ENCODE assay signal across 24 cellular contexts in genomic region chr6:62236784-62237183, GRCh38. TPM values are rescaled to one million over a fixed set of nuclear protein-coding genes. Genes with fewer than 3 reads are reported as not detected.
DNase-seq lines count a peak whose midpoint lies in the region; ATAC-seq, FAIRE-seq and TF ChIP-seq lines count a peak whose summit lies in the region.
"Had no signal": no experiment of that assay in that cellular context is flagged by ENCODE, and none has a peak within 500 bp of the region (broad histone marks: within the 10 kb centered on the region; RNA-seq: fewer than 3 reads in every experiment).

No MANE protein-coding gene starts in this region.

- H4K8ac ChIP-seq in H1 (ENCODE audit: extremely low read depth, insufficient read depth, low read length): no peak overlapping the region

- no peak overlapping the region for H3K4me2 ChIP-seq in H1 (ENCODE audit: insufficient read depth in 1 of 2, low read depth in 2 of 2, low read length in 2 of 2)
- H3K4me2 ChIP-seq: A549 had no signal

- FAIRE-seq in H1 (lab: Jason Lieb, UNC): no peak
- FAIRE-seq: A549, D721Med, G401.6, GM12892, GM18507, HTR-8/SVneo had no signal

- H3K4me1 ChIP-seq in H1 (replicated peaks in 1 of 4; ENCODE audit: control insufficient read depth in 3 of 4, insufficient read depth in 4 of 4, low read length in 3 of 4): no peaks in the 10 kb centered on the region
- H3K4me1 ChIP-seq: A549, Caco-2 had no signal

- H3K4me3 ChIP-seq in H1 (ENCODE audit: extremely low read depth in 1 of 4, insufficient read depth in 2 of 4, low read depth in 3 of 4, low read length in 4 of 4): no peak overlapping the region
- H3K4me3 ChIP-seq: A549, GM23248 had no signal

- peaks cover 0 to 2% of the 10 kb centered on the region in 2 experiments; a peak in 1 of 4 replicates for H3K9me3 ChIP-seq in H1 (ENCODE audit: insufficient read depth in 2 of 2, low read depth in 1 of 2, low read length in 1 of 2)
- H3K9me3 ChIP-seq: A549, Caco-2 had no signal

- H4K91ac ChIP-seq in H1 (replicated peaks; ENCODE audit: insufficient read length, low read length): no peak overlapping the region

- no peaks in the 10 kb centered on the region for H3K23me2 ChIP-seq in H1 (ENCODE audit: low read depth, low read length)

- peaks cover 0 to 9% of the 10 kb centered on the region in 2 experiments; a peak in 2 of 4 replicates for H3K79me2 ChIP-seq in H1 (ENCODE audit: control insufficient read depth in 1 of 2, insufficient read depth in 2 of 2, low read length in 2 of 2)

- H3K27ac ChIP-seq in H1 (ENCODE audit: low read depth, low read length): no peak overlapping the region
- H3K27ac ChIP-seq: 22Rv1, A549, C4-2B, GM23248 had no signal

- in situ Hi-C loops in SK-MEL-5 (cut with HindIII; ENCODE audit: low pct_unique_long_range_greater_than_20kb, low sequenced_read_pairs): no loop called here

- H3K23ac ChIP-seq in H1 (ENCODE audit: insufficient read length): no peak overlapping the region

- ATAC-seq in HG02571 (IDR thresholded peaks at IDR 0.05; ENCODE audit: unreplicated experiment): no peak
- ATAC-seq: A549, HCT116 had no signal

- TF ChIP-seq RAD21 in H1 (IDR thresholded peaks at IDR 0.05 in 1 of 2, conservative IDR thresholded peaks at IDR 0.05 in 1 of 2; ENCODE audit: low read depth in 2 of 2, low read length in 2 of 2): no peak

- H4K5ac ChIP-seq in H1 (ENCODE audit: insufficient read length, low read depth, low read length): no peak overlapping the region

- 95% methylated on average over 5 of the region's 5 CpGs; no CpG with 5 or more reads in 1 of the 2 experiments for WGBS in H1 (ENCODE audit: extremely low coverage in 1 of 2, insufficient coverage in 1 of 2, insufficient read length in 1 of 2, insufficient replicate concordance in 2 of 2, low coverage in 1 of 2, low lambda C conversion rate in 2 of 2, missing lambda C conversion rate in 1 of 2), 2 experiments

- H3K36me3 ChIP-seq in H1 (ENCODE audit: control insufficient read depth in 2 of 4, insufficient read depth in 4 of 4, low read length in 3 of 4): no peaks in the 10 kb centered on the region

- no peak for TF ChIP-seq EP300 in H1 (IDR thresholded peaks at IDR 0.05; ENCODE audit: borderline replicate concordance in 1 of 2, low read depth in 2 of 2, low read length in 2 of 2)

- H2BK5ac ChIP-seq in H1 (ENCODE audit: low read depth, low read length): no peak overlapping the region

- no peak overlapping the region for H2BK15ac ChIP-seq in H1 (ENCODE audit: low read length)

- DNase-seq in SIG-M5 treated with dmso at 0.1 percent for 504 hours (lab: John Stamatoyannopoulos, UW; ENCODE audit: unreplicated experiment): peak; percentile 31
- no peak for DNase-seq in SIG-M5 (lab: John Stamatoyannopoulos, UW)
- DNase-seq in MV-4-11 (lab: John Stamatoyannopoulos, UW): peak; percentile 30
- DNase-seq in SK-MEL-5 (ENCODE audit: low read depth, low spot score): peak; percentile 12
- no peak for DNase-seq in H1 (ENCODE audit: low read depth in 1 of 2, low spot score in 2 of 2)
- DNase-seq in stimulated activated CD4-positive, alpha-beta T cell treated with anti-CD3 and anti-CD28 coated beads, Interleukin-2, amount 100 ng/mL, for 24 hours: no peak
- no peak for DNase-seq in NCI-H446 treated with DMSO at 0.1 percent for 48 hours (lab: John Stamatoyannopoulos, UW)
- DNase-seq: AML-193; Caco-2; CD4-positive, alpha-beta T cell; GM23248; H7; HFFc6 had no signal

- TF ChIP-seq CTCF in H1 (IDR thresholded peaks at IDR 0.05; ENCODE audit: control extremely low read depth in 1 of 3, insufficient read depth in 1 of 3, low read depth in 1 of 3, low read length in 3 of 3): no peak

- H3K9ac ChIP-seq in H1 (replicated peaks in 1 of 4; ENCODE audit: extremely low read depth in 1 of 4, low read depth in 3 of 4, low read length in 3 of 4): no peak overlapping the region
- H3K9ac ChIP-seq: GM23248 had no signal

- H3K27me3 ChIP-seq in H1 (replicated peaks in 1 of 4; ENCODE audit: control insufficient read depth in 3 of 4, extremely low read depth in 1 of 4, insufficient read depth in 3 of 4, low read length in 3 of 4): no peaks in the 10 kb centered on the region

- no peak overlapping the region for H3K18ac ChIP-seq in H1 (ENCODE audit: extremely low read depth, low read length)

- H2AK5ac ChIP-seq in H1 (ENCODE audit: low read depth, low read length): no peak overlapping the region

- POLR2A ChIA-PET in H1 (lab: Charles Lee; ENCODE audit: partially characterized antibody): no interaction called here

- no peak overlapping the region for H3K56ac ChIP-seq in H1 (replicated peaks; ENCODE audit: insufficient read length, low read depth, low read length)

- CTCF ChIA-PET in H1 (lab: Charles Lee; ENCODE audit: partially characterized antibody): no interaction called here

- no peak overlapping the region for H2BK20ac ChIP-seq in H1 (ENCODE audit: low read length)

- H3K14ac ChIP-seq in H1 (ENCODE audit: insufficient read length): no peak overlapping the region

- no peak overlapping the region for H2AFZ ChIP-seq in H1 (ENCODE audit: low read length)
- H2AFZ ChIP-seq: GM23248 had no signal

- H2BK12ac ChIP-seq in H1 (ENCODE audit: low read depth, low read length): no peak overlapping the region

- no peaks in the 10 kb centered on the region for H3K79me1 ChIP-seq in H1 (ENCODE audit: low read depth, low read length)

- H3K4ac ChIP-seq in H1 (replicated peaks; ENCODE audit: insufficient read length, low read depth, low read length): no peak overlapping the region

- no peaks in the 10 kb centered on the region for H4K20me1 ChIP-seq in H1 (replicated peaks in 1 of 2; ENCODE audit: control insufficient read depth in 1 of 2, insufficient read depth in 2 of 2, low read length in 2 of 2)

- no peak for TF ChIP-seq POLR2A in H1 (IDR thresholded peaks at IDR 0.05; ENCODE audit: control extremely low read depth in 1 of 2, low read depth in 2 of 2, low read length in 2 of 2)

- H2BK120ac ChIP-seq in H1 (replicated peaks; ENCODE audit: low read depth, low read length): no peak overlapping the region

TF ChIP-seq in H1, 55 proteins besides CTCF, POLR2A, EP300 and RAD21:
- TF ChIP-seq SIX5 (IDR thresholded peaks at IDR 0.05; ENCODE audit: low read depth, low read length): no peak
- 0 out of 2 replicates have a peak, but pooled peaks have one; percentile 30 for TF ChIP-seq CEBPB (IDR thresholded peaks at IDR 0.05; ENCODE audit: low read depth, low read length)

RNA-seq across cellular contexts. Expression of gene KHDRBS2, which starts 49.2 kb away (rescaled TPM):
- total RNA-seq in SK-MEL-5 (2014; rRNA removed; shearing (Covaris generic)): 0.08 TPM in 1 of 2 replicates, not detected in the other
- not detected in 2 replicates for polyA plus RNA-seq in SK-MEL-5 (2015; cell fraction: cytosol; rRNA removed)
- polyA plus RNA-seq in SK-MEL-5 (2015; cell fraction: nucleus; rRNA removed): 0.17 TPM in 1 of 2 replicates, not detected in the other
- total RNA-seq in H1 (2021; fragmentation: NEBNext Ultra II Directional; extraction: Animal tissue kit (Norgen Biotek cat#: 25700)): 7.5 and 7.7 TPM in 2 replicates
- polyA plus RNA-seq in H1 (2011; rRNA removed): 5.2 and 5.5 TPM in 2 replicates
- polyA plus RNA-seq in H1 (2011; cell fraction: cytosol; rRNA removed): 5.6 TPM
- 11.3 TPM for polyA plus RNA-seq in H1 (2011; cell fraction: nucleus; rRNA removed)
- polyA plus RNA-seq in H1 (2012, experiment 1 of 2): 5.7 to 9.1 TPM (median 6.4 TPM) in 4 replicates
- polyA plus RNA-seq in H1 (2012, experiment 2 of 2): 1.8 TPM
- 4.2 TPM for polyA plus RNA-seq in H1 (2013, experiment 1 of 2)
- 3.8 TPM for polyA plus RNA-seq in H1 (2013, experiment 2 of 2)
- polyA minus RNA-seq in H1 (2011; rRNA and poly(A)+ RNA removed): 7.5 and 8.0 TPM in 2 replicates
- polyA minus RNA-seq in H1 (2011; cell fraction: cytosol; rRNA and poly(A)+ RNA removed): 6.7 TPM
- polyA minus RNA-seq in H1 (2011; cell fraction: nucleus; rRNA and poly(A)+ RNA removed): 47.5 TPM
- total RNA-seq: Caco-2; CD4-positive, alpha-beta T cell; GM23248; HFFc6 had no signal
- polyA plus RNA-seq: A549, BJ, GM23248 had no signal

Comparison
In these comparisons a context has a peak if more than half of its experiments do, and no peak if none do; other contexts are left out.
1. DNase-seq: peak in SIG-M5 treated with dmso at 0.1 percent for 504 hours (single experiment), MV-4-11 (single experiment) and SK-MEL-5 (single experiment); none in SIG-M5 (single experiment), H1 (0 of 2), stimulated activated CD4-positive, alpha-beta T cell treated with anti-CD3 and anti-CD28 coated beads, Interleukin-2, amount 100 ng/mL, for 24 hours (0 of 2) and NCI-H446 treated with DMSO at 0.1 percent for 48 hours (single experiment).